In genomic region chrX:76439188-76439587, GRCh38 we compare ENCODE assay signal across 23 cellular contexts.
"Had no signal": no experiment of that assay in that cellular context is flagged by ENCODE, and none has a peak within 500 bp of the region (broad histone marks: within the 10 kb centered on the region; RNA-seq: fewer than 3 reads in every experiment).

No MANE protein-coding gene starts in this region.

- DNase-seq: activated CD4-positive, alpha-beta T cell treated with anti-CD3 and anti-CD28 coated beads, Interleukin-2, amount 10 ng/mL, durations not matched to agents 7 days and 5 days; activated CD4-positive, alpha-beta T cell treated with anti-CD3 and anti-CD28 coated beads, Interleukin-2, amount 50 U/mL, for 48 hours; activated CD8-positive, alpha-beta T cell treated with anti-CD3 and anti-CD28 coated beads, Interleukin-2, amount 10 ng/mL, durations not matched to agents 7 days and 5 days; activated gamma-delta T cell; activated naive CD4-positive, alpha-beta T cell treated with Interleukin-2 at 50 U/mL for 16 hours; activated naive CD8-positive, alpha-beta T cell treated with anti-CD3 and anti-CD28 coated beads, Interleukin-2, amount 10 ng/mL, durations not matched to agents 7 days and 5 days; activated T-cell treated with anti-CD3 and anti-CD28 coated beads, Interleukin-2, amount 50 U/mL, for 24 hours; amygdala; body of pancreas; Karpas-422; NCI-H1048; NCI-H1105 treated with DMSO at 0.1 percent for 48 hours; NCI-H1436; NCI-H1694 treated with DMSO at 0.1 percent for 48 hours; NCI-H2029; NCI-H510A; NCI-H526; NCI-H748 treated with DMSO at 0.1 percent for 48 hours; NK-92 treated with Interleukin-12 subunit alpha and Interleukin-12 subunit beta, amount 100 ng/mL, for 24 hours; PC-9; Right ventricle myocardium superior had no signal

- H3K4me1 ChIP-seq: ascending aorta, body of pancreas, breast epithelium had no signal

- H2AFZ ChIP-seq: PC-9 had no signal

- ATAC-seq: activated CD8-positive, alpha-beta T cell treated with anti-CD3 and anti-CD28 coated beads, Interleukin-2, amount 10 ng/mL, durations not matched to agents 7 days and 5 days; body of pancreas had no signal

- H3K4me3 ChIP-seq: ascending aorta, body of pancreas, breast epithelium, PC-9 had no signal

- H3K27ac ChIP-seq: ascending aorta, body of pancreas, breast epithelium, PC-9 had no signal

- H3K27me3 ChIP-seq: ascending aorta, body of pancreas, breast epithelium had no signal

- H3K4me2 ChIP-seq: PC-9 had no signal

- H3K36me3 ChIP-seq: ascending aorta, breast epithelium had no signal

- H3K9me3 ChIP-seq: body of pancreas had no signal
